Comparison of ENCODE assay signal across 15 cellular contexts in the genomic region with DNA sequence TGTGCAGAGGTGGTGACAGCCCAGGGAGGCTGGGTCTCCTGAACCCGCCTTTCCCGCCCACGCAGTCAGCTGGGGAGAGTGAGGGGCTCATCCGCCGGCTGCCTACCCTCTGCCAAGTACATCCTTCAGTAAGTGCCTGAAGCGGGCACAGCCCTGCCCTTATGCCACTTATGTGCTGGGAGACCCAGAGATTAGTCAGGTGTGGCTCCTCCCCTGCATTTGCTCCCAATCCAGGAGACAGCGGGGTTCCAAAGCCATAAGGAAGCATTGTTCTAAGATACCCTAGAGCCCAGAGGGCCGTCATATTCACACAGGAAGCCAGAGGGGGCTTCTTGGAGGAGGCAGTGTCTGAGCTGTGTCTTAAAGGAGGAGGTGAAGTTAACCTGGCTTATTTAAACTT. TPM values are rescaled to one million over a fixed set of nuclear protein-coding genes. Genes with fewer than 3 reads are reported as not detected.
DNase-seq lines count a peak whose midpoint lies in the region; TF ChIP-seq lines count a peak whose summit lies in the region.
"Had no signal": no experiment of that assay in that cellular context is flagged by ENCODE, and none has a peak within 500 bp of the region (broad histone marks: within the 10 kb centered on the region; RNA-seq: fewer than 3 reads in every experiment).

No MANE protein-coding gene starts in this region.

- H2AK5ac ChIP-seq in neuronal stem cell (ENCODE audit: low read depth, low read length), result no peak overlapping the region

- H3K9me3 ChIP-seq in neuronal stem cell (replicated peaks in 1 of 2; ENCODE audit: control insufficient read depth in 2 of 2, insufficient read depth in 1 of 2, low read depth in 1 of 2, low read length in 2 of 2), result peaks cover 0 to 2% of the 10 kb centered on the region in 2 donors
- H3K9me3 ChIP-seq: esophagus squamous epithelium, heart right ventricle, psoas muscle had no signal

- POLR2A ChIA-PET in GM10248 (lab: Yijun Ruan, JAX), result no interaction called here

- no peak overlapping the region for H3K27ac ChIP-seq in neuronal stem cell (replicated peaks; ENCODE audit: low read length)
- H3K27ac ChIP-seq: esophagus squamous epithelium, heart right ventricle, psoas muscle had no signal

- H3K36me3 Mint-ChIP-seq in chondrocyte (ENCODE audit: low read depth), result peaks cover 3% of the 10 kb centered on the region

- peaks cover 2% of the 10 kb centered on the region for H3K79me1 ChIP-seq in neuronal stem cell (ENCODE audit: low read depth, low read length)

- no peak overlapping the region for H3K14ac ChIP-seq in neuronal stem cell (ENCODE audit: low read length)

- no CpG with 5 or more reads among the region's 8 CpGs for whole genome bisulfite sequencing in neuronal stem cell (ENCODE audit: extremely low coverage in 2 of 2, insufficient read length in 2 of 2, insufficient replicate concordance in 1 of 2), 2 donors

- no peak for TF ChIP-seq CTCF in chondrocyte (IDR thresholded peaks at IDR 0.05)
- TF ChIP-seq CTCF in GM10248 (IDR thresholded peaks at IDR 0.05; ENCODE audit: control extremely low read depth, extremely low read depth, low read depth, missing control alignments), result no peak

- no peak overlapping the region for H4K91ac ChIP-seq in neuronal stem cell (ENCODE audit: low read depth, low read length, poor library complexity)

- no peak overlapping the region for H3K18ac ChIP-seq in neuronal stem cell (ENCODE audit: low read length)

- no peak overlapping the region for H3K4me3 Mint-ChIP-seq in chondrocyte (ENCODE audit: unreplicated experiment)
- H3K4me3 Mint-ChIP-seq: dendritic cell treated with granulocyte-macrophage colony-stimulating factor and Interleukin-4, amounts not matched to agents 40 ng/mL and 50 ng/mL, for 4 days; naive thymus-derived CD4-positive, alpha-beta T cell had no signal

- no peak overlapping the region for H2BK15ac ChIP-seq in neuronal stem cell (ENCODE audit: low read length)

- no peaks in the 10 kb centered on the region for H3K9me3 Mint-ChIP-seq in chondrocyte (ENCODE audit: low read depth)
- H3K9me3 Mint-ChIP-seq: dendritic cell treated with granulocyte-macrophage colony-stimulating factor and Interleukin-4, amounts not matched to agents 40 ng/mL and 50 ng/mL, for 4 days; naive thymus-derived CD4-positive, alpha-beta T cell had no signal

- peak overlapping the region; percentile 23 for H4K8ac ChIP-seq in neuronal stem cell (ENCODE audit: low read depth, low read length)

- H3K23ac ChIP-seq in neuronal stem cell (ENCODE audit: low read depth, low read length, poor library complexity), result no peak overlapping the region

- no peak overlapping the region for H3K27ac Mint-ChIP-seq in chondrocyte (ENCODE audit: unreplicated experiment)
- H3K27ac Mint-ChIP-seq: dendritic cell treated with granulocyte-macrophage colony-stimulating factor and Interleukin-4, amounts not matched to agents 40 ng/mL and 50 ng/mL, for 4 days; naive thymus-derived CD4-positive, alpha-beta T cell had no signal

- H2AFZ ChIP-seq in neuronal stem cell (ENCODE audit: low read length), result no peak overlapping the region

- no peak overlapping the region for H3K4ac ChIP-seq in neuronal stem cell (ENCODE audit: low read length)

- DNase-seq in NCI-H1105 treated with DMSO at 0.1 percent for 48 hours (lab: John Stamatoyannopoulos, UW) (peak; percentile 12), NCI-H1105 (lab: John Stamatoyannopoulos, UW) (no peak), NCI-H128 (lab: John Stamatoyannopoulos, UW; ENCODE audit: unreplicated experiment) (peak; percentile 18), chondrocyte (ENCODE audit: low spot score) (peak; percentile 55), neuronal stem cell (ENCODE audit: low spot score) (no peak), HPDE6-E6E7 (ENCODE audit: extremely low spot score) (no peak), GDM1 (lab: John Stamatoyannopoulos, UW) (no peak), GM10248 (ENCODE audit: extremely low spot score) (no peak)
- DNase-seq: 8988T; esophagus squamous epithelium; heart right ventricle; naive thymus-derived CD4-positive, alpha-beta T cell; psoas muscle; SW 1271 had no signal

- no peaks in the 10 kb centered on the region for H3K36me3 ChIP-seq in neuronal stem cell (replicated peaks in 1 of 2; ENCODE audit: control insufficient read depth in 2 of 2, insufficient read depth in 2 of 2, low read length in 2 of 2)

- no peak overlapping the region for H3K4me2 ChIP-seq in neuronal stem cell (ENCODE audit: insufficient read depth, low read length, poor library complexity, severe bottlenecking)

- H3K9ac ChIP-seq in neuronal stem cell (ENCODE audit: low read depth, low read length, poor library complexity), result no peak overlapping the region

- CTCF ChIA-PET in GM10248 (lab: Yijun Ruan, JAX), result interaction anchor here (0.9 kb wide), 1 partner anchor 14 kb away, joined by 3 read pairs; no protein-coding TSS in a partner anchor

- no peak overlapping the region for H2BK5ac ChIP-seq in neuronal stem cell (ENCODE audit: low read length)

- H2BK12ac ChIP-seq in neuronal stem cell (ENCODE audit: low read length), result no peak overlapping the region

- H3K27me3 ChIP-seq in neuronal stem cell (ENCODE audit: control insufficient read depth in 3 of 3, insufficient read depth in 3 of 3, low read depth in 1 of 3, low read length in 3 of 3), result no peaks in the 10 kb centered on the region
- H3K27me3 ChIP-seq: esophagus squamous epithelium, heart right ventricle had no signal

- H3K4me1 ChIP-seq in neuronal stem cell (ENCODE audit: control insufficient read depth in 2 of 2, insufficient read depth in 1 of 2, low read depth in 1 of 2, low read length in 2 of 2), result peaks cover 0 to 3% of the 10 kb centered on the region in 2 donors
- H3K4me1 ChIP-seq: psoas muscle had no signal

- H3K27me3 Mint-ChIP-seq in chondrocyte (ENCODE audit: low read depth), result no peaks in the 10 kb centered on the region

- no peak overlapping the region for H3K4me3 ChIP-seq in neuronal stem cell (ENCODE audit: low read length in 2 of 2)
- H3K4me3 ChIP-seq: esophagus squamous epithelium, heart right ventricle, psoas muscle had no signal

- H3K4me1 Mint-ChIP-seq in chondrocyte (ENCODE audit: low read depth), result no peaks in the 10 kb centered on the region

- no peak overlapping the region for H2BK120ac ChIP-seq in neuronal stem cell (ENCODE audit: low read depth, low read length)

RNA-seq across cellular contexts. Expression of gene PPP6R3, which starts 5.8 kb away (rescaled TPM):
- 73.4 to 76.1 TPM (median 75.1 TPM) in 3 replicates for total RNA-seq in chondrocyte
- polyA plus RNA-seq in neuronal stem cell (2013, experiment 1 of 2), result 55.3 TPM
- polyA plus RNA-seq in neuronal stem cell (2013, experiment 2 of 2), result 57.5 TPM

Comparison
In these comparisons a context has a peak if more than half of its experiments do, and no peak if none do; other contexts are left out.
1. DNase-seq: peak in NCI-H1105 treated with DMSO at 0.1 percent for 48 hours (single experiment), NCI-H128 (single experiment) and chondrocyte (single experiment); none in NCI-H1105 (single experiment), neuronal stem cell (single experiment), HPDE6-E6E7 (single experiment), GDM1 (single experiment) and GM10248 (single experiment).